ENCODE assay signal across 13 cellular contexts in genomic region chr16:89123001-89123830, GRCh38. TPM values are rescaled to one million over a fixed set of nuclear protein-coding genes. Genes with fewer than 3 reads are reported as not detected.
DNase-seq lines count a peak whose midpoint lies in the region; ATAC-seq and TF ChIP-seq lines count a peak whose summit lies in the region.
"Had no signal": no experiment of that assay in that cellular context is flagged by ENCODE, and none has a peak within 500 bp of the region (broad histone marks: within the 10 kb centered on the region; RNA-seq: fewer than 3 reads in every experiment).

No MANE protein-coding gene starts in this region.

- H3K4me3 ChIP-seq in OCI-LY1 (ENCODE audit: low read depth, low read length, poor library complexity, severe bottlenecking): no peak overlapping the region
- H3K4me3 ChIP-seq in heart left ventricle: no peak overlapping the region
- H3K4me3 ChIP-seq in aorta (ENCODE audit: low read length in 2 of 2): no peak overlapping the region
- H3K4me3 ChIP-seq: heart right ventricle, pancreas had no signal

- intact Hi-C loops in Right ventricle myocardium inferior (cut with DNase I): no loop called here
- intact Hi-C loops in cardiac septum (cut with DNase I): no loop called here
- intact Hi-C loops in heart left ventricle (cut with DNase I): no loop called here
- intact Hi-C loops in aorta (cut with DNase I): no loop called here

- peaks cover 94% of the 10 kb centered on the region for H3K36me3 ChIP-seq in OCI-LY1 (ENCODE audit: insufficient read depth, low read length)
- peaks cover 0 to 73% (median 36%) of the 10 kb centered on the region in 9 donors for H3K36me3 ChIP-seq in heart left ventricle
- H3K36me3 ChIP-seq in aorta (ENCODE audit: control insufficient read depth in 1 of 2, insufficient read depth in 2 of 2, low read length in 1 of 2): peaks cover 0 to 7% of the 10 kb centered on the region in 2 donors

- no peak for TF ChIP-seq CTCF in OCI-LY1 (IDR thresholded peaks at IDR 0.05; ENCODE audit: low read length)
- no peak for TF ChIP-seq CTCF in heart left ventricle (IDR thresholded peaks at IDR 0.05)

- H3K9ac ChIP-seq in OCI-LY1 (ENCODE audit: low read length): peak overlapping the region; percentile 1; the same call in 1 of the 2 replicates

- DNase-seq in Right ventricle myocardium inferior (ENCODE audit: missing footprints): peak; percentile 27
- DNase-seq in cardiac septum (ENCODE audit: low spot score): no peak
- DNase-seq in heart left ventricle: peak in 3 of 5 donors; percentile 20 to 35 (median 21)
- peak; percentile 36 to 67 for DNase-seq in aorta
- DNase-seq in activated CD4-positive, CD25-positive, alpha-beta regulatory T cell treated with anti-CD3 and anti-CD28 coated beads, Interleukin-2, amount 50 U/mL, for 72 hours: no peak
- DNase-seq in inferior parietal cortex (ENCODE audit: extremely low spot score): no peak
- DNase-seq in AG08395 (ENCODE audit: low spot score): no peak
- DNase-seq: NK-92 treated with Interleukin-12 subunit alpha and Interleukin-12 subunit beta, amount 100 ng/mL, for 24 hours; stimulated activated naive B cell treated with anti-CD40 and anti-IgM and Interleukin-4, amounts not matched to agents 10 μg/mL and 1 μg/mL and 100 μg/mL, for 72 hours had no signal

- H4K20me1 ChIP-seq in OCI-LY1 (ENCODE audit: insufficient read depth, low read length): no peaks in the 10 kb centered on the region

- H3K4me2 ChIP-seq in OCI-LY1 (ENCODE audit: low read length): peak overlapping the region; percentile 52; the same call in 1 of the 2 replicates

- no peaks in the 10 kb centered on the region for H3K27me3 ChIP-seq in OCI-LY1 (ENCODE audit: insufficient read depth, low read length)
- no peaks in the 10 kb centered on the region for H3K27me3 ChIP-seq in heart left ventricle
- H3K27me3 ChIP-seq in aorta (ENCODE audit: control insufficient read depth in 1 of 2, insufficient read depth in 2 of 2, low read length in 1 of 2): no peaks in the 10 kb centered on the region
- H3K27me3 ChIP-seq: heart right ventricle, pancreas had no signal

- H3K9me2 ChIP-seq in OCI-LY1 (ENCODE audit: low read depth, low read length): no peaks in the 10 kb centered on the region

- H3K4me1 ChIP-seq in OCI-LY1 (ENCODE audit: insufficient read depth, low read length, severe bottlenecking) (peaks cover 36% of the 10 kb centered on the region), heart left ventricle (no peaks in the 10 kb centered on the region), aorta (ENCODE audit: control insufficient read depth in 1 of 2, insufficient read depth in 2 of 2, low read length in 2 of 2) (no peaks in the 10 kb centered on the region)
- H3K4me1 ChIP-seq: pancreas had no signal

- WGBS in heart left ventricle, 4 donors: 87 to 93% (median 91%) methylated on average over 19 to 25 of the region's 25 CpGs
- 90 to 92% methylated on average over 25 of the region's 25 CpGs for WGBS in aorta, 2 donors

- peaks cover 15% of the 10 kb centered on the region for H3K79me2 ChIP-seq in OCI-LY1 (ENCODE audit: insufficient read depth, low read length)

- no peak overlapping the region for H2AFZ ChIP-seq in OCI-LY1 (ENCODE audit: low read length)

- H3F3A ChIP-seq in OCI-LY1 (ENCODE audit: insufficient read depth, low read length): no peaks in the 10 kb centered on the region

- H3K27ac ChIP-seq in OCI-LY1 (ENCODE audit: low read depth, low read length, poor library complexity, severe bottlenecking): peak overlapping the region; percentile 86
- no peak overlapping the region for H3K27ac ChIP-seq in heart left ventricle
- H3K27ac ChIP-seq in aorta (ENCODE audit: low read depth in 1 of 2, low read length in 2 of 2): no peak overlapping the region
- H3K27ac ChIP-seq: heart right ventricle, pancreas had no signal

- TF ChIP-seq POLR2A in heart left ventricle (IDR thresholded peaks at IDR 0.05): no peak

- H3K9me3 ChIP-seq in OCI-LY1 (ENCODE audit: low read length): no peaks in the 10 kb centered on the region
- H3K9me3 ChIP-seq in heart left ventricle: peaks cover 0 to 12% (median 0%) of the 10 kb centered on the region in 12 donors
- no peaks in the 10 kb centered on the region for H3K9me3 ChIP-seq in aorta (ENCODE audit: control insufficient read depth, low read length)
- H3K9me3 ChIP-seq: pancreas had no signal

- ATAC-seq in Right ventricle myocardium inferior (peak; percentile 17), heart left ventricle (no peak), aorta (ENCODE audit: low FRiP score) (no peak)

RNA-seq across cellular contexts. Expression of gene ACSF3, which starts 29.6 kb away (rescaled TPM):
- total RNA-seq in Right ventricle myocardium inferior (17.0 TPM), cardiac septum (14.7 TPM), heart left ventricle (10 to 100 TPM; 10.3 to 26.3 (median 19.3) TPM), aorta (10 to 100 TPM; 19.3 to 33.2 TPM)
- polyA plus RNA-seq in heart left ventricle (10 to 100 TPM; 12.2 to 22.9 TPM), aorta (10 to 100 TPM; 20.0 to 48.4 TPM)

RNA-seq across cellular contexts. Expression of gene CDH15, which starts 48.3 kb away (rescaled TPM):
- total RNA-seq in Right ventricle myocardium inferior (not detected), cardiac septum (0.27 TPM), heart left ventricle (under 1 TPM in 2 of 9 donors, not detected in 7; 0.16 to 0.32 TPM), aorta (under 1 TPM in 1 of 2 donors, not detected in 1; 0.21 TPM)
- polyA plus RNA-seq in heart left ventricle (under 1 TPM in 1 of 2 donors, not detected in 1; 0.18 TPM), aorta (under 1 TPM in 1 of 2 donors, not detected in 1; 0.08 TPM)
- total RNA-seq: lower leg skin had no signal

Comparison
In these comparisons a context has a peak if more than half of its experiments do, and no peak if none do; other contexts are left out.
1. DNase-seq: peak in Right ventricle myocardium inferior (single experiment), heart left ventricle (3 of 5) and aorta (2 of 2); none in cardiac septum (single experiment), activated CD4-positive, CD25-positive, alpha-beta regulatory T cell treated with anti-CD3 and anti-CD28 coated beads, Interleukin-2, amount 50 U/mL, for 72 hours (single experiment), inferior parietal cortex (single experiment) and AG08395 (single experiment).